ENCODE assay signal across 10 cellular contexts in genomic region chr3:11556851-11557644, GRCh38.
DNase-seq lines count a peak whose midpoint lies in the region; ATAC-seq, FAIRE-seq and TF ChIP-seq lines count a peak whose summit lies in the region.
"Had no signal": no experiment of that assay in that cellular context is flagged by ENCODE, and none has a peak within 500 bp of the region (broad histone marks: within the 10 kb centered on the region; RNA-seq: fewer than 3 reads in every experiment).

No MANE protein-coding gene starts in this region.

- no peaks in the 10 kb centered on the region for H3K9me1 ChIP-seq in K562 (ENCODE audit: control insufficient read depth, insufficient read depth, low read length)

- intact Hi-C loops in K562 (cut with micrococcal nuclease), result no loop called here

- H3K4me1 ChIP-seq in K562 (replicated peaks in 1 of 2; ENCODE audit: control insufficient read depth in 2 of 2, insufficient read depth in 2 of 2, low read length in 2 of 2) (peaks cover 0 to 15% of the 10 kb centered on the region in 2 experiments; a peak in 1 of 5 replicates), skeletal muscle tissue (ENCODE audit: control insufficient read depth in 3 of 3, insufficient read depth in 3 of 3, low read length in 3 of 3) (peaks cover 71 to 77% (median 75%) of the 10 kb centered on the region in 3 donors), foreskin keratinocyte (peaks cover 21% of the 10 kb centered on the region)

- no peak overlapping the region for H2AFZ ChIP-seq in K562 (ENCODE audit: low read depth, low read length)

- H3K9me3 ChIP-seq in K562 (replicated peaks; ENCODE audit: control insufficient read depth, insufficient read depth, low read depth, low read length), result no peaks in the 10 kb centered on the region
- no peaks in the 10 kb centered on the region for H3K9me3 ChIP-seq in skeletal muscle tissue (ENCODE audit: control insufficient read depth in 3 of 3, low read length in 3 of 3)

- H3K4me2 ChIP-seq in K562 (ENCODE audit: insufficient read depth, low read length), result no peak overlapping the region

- no peak overlapping the region; a peak in 1 of 4 replicates for H3K9ac ChIP-seq in K562 (ENCODE audit: insufficient read depth in 1 of 2, low read depth in 2 of 2, low read length in 2 of 2)
- peak overlapping the region in 2 of 3 donors; percentile 8 to 23 for H3K9ac ChIP-seq in skeletal muscle tissue (ENCODE audit: low read depth in 1 of 3, low read length in 3 of 3)

- TF ChIP-seq POLR2A in K562 (conservative IDR thresholded peaks at IDR 0.05), result no peak

- H3K36me3 ChIP-seq in K562 (ENCODE audit: control insufficient read depth, insufficient read depth, low read length), result peaks cover 3% of the 10 kb centered on the region; the same call in 1 of the 3 replicates
- peaks cover 15 to 28% (median 16%) of the 10 kb centered on the region in 3 donors for H3K36me3 ChIP-seq in skeletal muscle tissue (ENCODE audit: control insufficient read depth in 3 of 3, insufficient read depth in 3 of 3, low read length in 3 of 3)

- DNase-seq in GM04504 (ENCODE audit: low read depth) (peak; percentile 32), K562 (ENCODE audit: extremely low read depth in 1 of 4, low spot score in 3 of 4) (no peak), iris pigment epithelial cell (ENCODE audit: low read depth) (peak; percentile 93), NOMO-1 (lab: John Stamatoyannopoulos, UW; ENCODE audit: unreplicated experiment in 2 of 2) (no peak), HuH-7 (ENCODE audit: low spot score) (no peak), foreskin keratinocyte (no peak)
- DNase-seq: activated naive CD8-positive, alpha-beta T cell treated with anti-CD3 and anti-CD28 coated beads for 36 hours; NCI-H2081 treated with DMSO at 0.1 percent for 48 hours had no signal

- H3K27me3 ChIP-seq in K562 (ENCODE audit: control insufficient read depth in 2 of 2, insufficient read depth in 2 of 2, low read length in 2 of 2), result no peaks in the 10 kb centered on the region
- H3K27me3 ChIP-seq in skeletal muscle tissue (ENCODE audit: control insufficient read depth in 3 of 3, insufficient read depth in 3 of 3, low read length in 3 of 3), result no peaks in the 10 kb centered on the region
- no peaks in the 10 kb centered on the region for H3K27me3 ChIP-seq in foreskin keratinocyte

- WGBS in K562 (ENCODE audit: insufficient coverage, low coverage, missing lambda C conversion rate), result 85% methylated on average over 16 of the region's 16 CpGs

- no peak for TF ChIP-seq RAD21 in K562 (CRISPR knock-in tag; conservative IDR thresholded peaks at IDR 0.05 in 1 of 2, IDR thresholded peaks at IDR 0.05 in 1 of 2)

- TF ChIP-seq CTCF in K562 (IDR thresholded peaks at IDR 0.05 in 2 of 3, conservative IDR thresholded peaks at IDR 0.05 in 1 of 3; ENCODE audit: insufficient read depth in 2 of 3, low read depth in 1 of 3, low read length in 3 of 3), result no peak
- TF ChIP-seq CTCF in foreskin keratinocyte (conservative IDR thresholded peaks at IDR 0.05), result no peak

- CTCF ChIA-PET in K562 (lab: Yijun Ruan, JAX; ENCODE audit: low intra/inter-chr PET ratio), result no interaction called here

- H4K20me1 ChIP-seq in K562 (replicated peaks; ENCODE audit: control insufficient read depth, insufficient read depth, low read length), result no peaks in the 10 kb centered on the region; the same call in 1 of the 2 replicates

- in situ Hi-C loops in K562 (cut with MboI), result no loop called here

- FAIRE-seq in K562 (lab: Jason Lieb, UNC), result peak; percentile 11

- BruUV-seq in K562 (replicated peaks; lab: Mats Ljungman, UMichigan), result no TSS peak

- no peak for TF ChIP-seq EP300 in K562 (IDR thresholded peaks at IDR 0.05; ENCODE audit: low read length)

- H3K4me3 ChIP-seq in K562 (no peak overlapping the region), skeletal muscle tissue (ENCODE audit: low read length in 3 of 3) (peak overlapping the region in 1 of 3 donors; percentile 6)

- H3K79me2 ChIP-seq in K562 (ENCODE audit: control insufficient read depth, insufficient read depth, low read length), result no peaks in the 10 kb centered on the region

- ATAC-seq in K562, result no peak
- ATAC-seq in foreskin keratinocyte, result no peak
- ATAC-seq in HG03521 (IDR thresholded peaks at IDR 0.05; ENCODE audit: unreplicated experiment), result no peak

- H3K27ac ChIP-seq in K562 (ENCODE audit: extremely low read depth, low read depth, low read length), result no peak overlapping the region
- peak overlapping the region; percentile 42 for H3K27ac ChIP-seq in skeletal muscle tissue (ENCODE audit: low read depth, low read length)
- H3K27ac ChIP-seq in foreskin keratinocyte, result no peak overlapping the region

- POLR2A ChIA-PET in K562 (lab: Yijun Ruan, JAX), result interaction anchor here (1.1 to 1.5 kb wide), 3 partner anchors 9 to 25 kb away, joined by 3 to 4 read pairs (median 3); no protein-coding TSS in a partner anchor

TF ChIP-seq in K562, 482 proteins besides CTCF, POLR2A, EP300 and RAD21 (continues in another document):
- TF ChIP-seq CREB5 (CRISPR knock-in tag; IDR thresholded peaks at IDR 0.05) (no peak), UBTF (IDR thresholded peaks at IDR 0.05; ENCODE audit: borderline replicate concordance in 1 of 2, low read depth in 2 of 2, low read length in 2 of 2) (no peak), PRPF4 (IDR thresholded peaks at IDR 0.05; ENCODE audit: insufficient read depth, low read depth, low read length, poor library complexity, severe bottlenecking) (no peak), HNRNPUL1 (IDR thresholded peaks at IDR 0.05; ENCODE audit: low read length) (no peak), ETV5 (CRISPR knock-in tag; IDR thresholded peaks at IDR 0.05; ENCODE audit: low read depth) (no peak), HDAC6 (IDR thresholded peaks at IDR 0.05; ENCODE audit: low read depth, low read length) (no peak), KLF16 (IDR thresholded peaks at IDR 0.05) (no peak), ZMIZ1 (IDR thresholded peaks at IDR 0.05; ENCODE audit: low read depth in 2 of 2, low read length in 2 of 2) (no peak), SRSF9 (IDR thresholded peaks at IDR 0.05; ENCODE audit: borderline replicate concordance, low read depth, low read length) (no peak), ESRRA (IDR thresholded peaks at IDR 0.05; ENCODE audit: borderline replicate concordance, low read depth) (no peak)

Comparison
In these comparisons a context has a peak if more than half of its experiments do, and no peak if none do; other contexts are left out.
1. DNase-seq: peak in GM04504 (single experiment) and iris pigment epithelial cell (single experiment); none in K562 (0 of 4), NOMO-1 (0 of 2), HuH-7 (single experiment) and foreskin keratinocyte (0 of 2).
2. H3K9ac ChIP-seq: peak in skeletal muscle tissue (2 of 3); none in K562 (0 of 2).